23 cellular contexts compared by ENCODE assay signal in genomic region chr15:31069360-31070000, GRCh38. TPM values are rescaled to one million over a fixed set of nuclear protein-coding genes. Genes with fewer than 3 reads are reported as not detected.
A peak's percentile ranks its signal among the peaks of the same experiment; 100 is the strongest.
DNase-seq lines count a peak whose midpoint lies in the region; ATAC-seq and TF ChIP-seq lines count a peak whose summit lies in the region.
"Had no signal": no experiment of that assay in that cellular context is flagged by ENCODE, and none has a peak within 500 bp of the region (broad histone marks: within the 10 kb centered on the region; RNA-seq: fewer than 3 reads in every experiment).

No MANE protein-coding gene starts in this region.

- H3K36me3 Mint-ChIP-seq in stimulated activated memory B cell treated with anti-CD40 and anti-IgM and Interleukin-4, amounts not matched to agents 10 μg/mL and 1 μg/mL and 100 μg/mL, for 72 hours, result no peaks in the 10 kb centered on the region
- H3K36me3 Mint-ChIP-seq: naive thymus-derived CD8-positive, alpha-beta T cell had no signal

- no peaks in the 10 kb centered on the region for H3K4me1 Mint-ChIP-seq in stimulated activated memory B cell treated with anti-CD40 and anti-IgM and Interleukin-4, amounts not matched to agents 10 μg/mL and 1 μg/mL and 100 μg/mL, for 72 hours
- H3K4me1 Mint-ChIP-seq: naive thymus-derived CD8-positive, alpha-beta T cell had no signal

- no peaks in the 10 kb centered on the region for H3K9me3 ChIP-seq in adipocyte (ENCODE audit: control insufficient read depth, low read length)
- H3K9me3 ChIP-seq: ascending aorta, upper lobe of left lung had no signal

- H3K4me3 ChIP-seq in BJ (ENCODE audit: low read depth, low read length) (no peak overlapping the region), adipocyte (ENCODE audit: low read length) (peak overlapping the region; percentile 10)
- H3K4me3 ChIP-seq: ascending aorta, upper lobe of left lung had no signal

- intact Hi-C loops in sciatic nerve (cut with DNase I), result no loop called here

- H3K27me3 ChIP-seq in BJ (ENCODE audit: control insufficient read depth, insufficient read depth, low read length), result no peaks in the 10 kb centered on the region
- H3K27me3 ChIP-seq in adipocyte (replicated peaks; ENCODE audit: control insufficient read depth, insufficient read depth, low read length), result peaks cover 7% of the 10 kb centered on the region
- H3K27me3 ChIP-seq: ascending aorta, upper lobe of left lung had no signal

- CTCF ChIA-PET in BJ (lab: Yijun Ruan, JAX), result interaction anchor here (1.4 to 1.8 kb wide), 3 partner anchors 10 to 60 kb away, joined by 3 to 5 read pairs (median 3); no protein-coding TSS in a partner anchor

- POLR2A ChIA-PET in BJ (lab: Charles Lee), result interaction anchor here (0.6 kb wide), 1 partner anchor 46 kb away, joined by 5 read pairs; no protein-coding TSS in a partner anchor

- peak; percentile 82 for ATAC-seq in sciatic nerve
- no peak for ATAC-seq in stimulated activated memory B cell treated with anti-CD40 and anti-IgM and Interleukin-4, amounts not matched to agents 10 μg/mL and 1 μg/mL and 100 μg/mL, for 72 hours
- ATAC-seq: naive thymus-derived CD8-positive, alpha-beta T cell had no signal

- DNase-seq in BJ (ENCODE audit: low read depth) (peak; percentile 57), adipocyte (ENCODE audit: low read depth) (peak; percentile 73), left kidney (ENCODE audit: low read depth, low spot score) (peak; percentile 69), sciatic nerve (ENCODE audit: low spot score) (no peak), G401 (ENCODE audit: low spot score) (no peak), germinal center (ENCODE audit: low spot score) (no peak)
- no peak for DNase-seq in activated T-cell treated with anti-CD3 and anti-CD28 coated beads, Interleukin-2, amount 50 U/mL, for 1 hour
- DNase-seq: activated CD4-positive, alpha-beta T cell treated with anti-CD3 and anti-CD28 coated beads, Interleukin-2, amount 50 U/mL, for 1 hour; activated CD8-positive, alpha-beta memory T cell treated with anti-CD3 and anti-CD28 coated beads, Interleukin-2, amount 50 U/mL, for 48 hours; activated naive CD4-positive, alpha-beta T cell treated with Interleukin-2 at 50 U/mL for 16 hours; cerebellar nuclear complex; H7; KG1; mammary epithelial cell; naive thymus-derived CD8-positive, alpha-beta T cell; NCI-H1092 treated with DMSO at 0.1 percent for 48 hours; NCI-H524 treated with DMSO at 0.1 percent for 48 hours; Right ventricle myocardium superior; upper lobe of left lung had no signal

- in situ Hi-C loops in G401 (cut with HindIII; ENCODE audit: low sequenced_read_pairs), result no loop called here

- no peak overlapping the region for H3K4me3 Mint-ChIP-seq in stimulated activated memory B cell treated with anti-CD40 and anti-IgM and Interleukin-4, amounts not matched to agents 10 μg/mL and 1 μg/mL and 100 μg/mL, for 72 hours
- H3K4me3 Mint-ChIP-seq: naive thymus-derived CD8-positive, alpha-beta T cell had no signal

- H3K27ac Mint-ChIP-seq in stimulated activated memory B cell treated with anti-CD40 and anti-IgM and Interleukin-4, amounts not matched to agents 10 μg/mL and 1 μg/mL and 100 μg/mL, for 72 hours, result no peak overlapping the region
- H3K27ac Mint-ChIP-seq: naive thymus-derived CD8-positive, alpha-beta T cell; progenitor cell of endocrine pancreas had no signal

- no peaks in the 10 kb centered on the region for H3K36me3 ChIP-seq in BJ (ENCODE audit: control insufficient read depth, insufficient read depth, low read length)
- H3K36me3 ChIP-seq in adipocyte (ENCODE audit: control insufficient read depth, insufficient read depth, low read length, severe bottlenecking), result no peaks in the 10 kb centered on the region
- H3K36me3 ChIP-seq: ascending aorta, upper lobe of left lung had no signal

- TF ChIP-seq CTCF in BJ (IDR thresholded peaks at IDR 0.05; ENCODE audit: insufficient read depth, low read depth, low read length), result 0 out of 2 replicates have a peak, but pooled peaks have one; percentile 5

- no peaks in the 10 kb centered on the region for H3K9me3 Mint-ChIP-seq in stimulated activated memory B cell treated with anti-CD40 and anti-IgM and Interleukin-4, amounts not matched to agents 10 μg/mL and 1 μg/mL and 100 μg/mL, for 72 hours

- H3K9ac ChIP-seq in adipocyte (ENCODE audit: low read length), result peak overlapping the region; percentile 27

- H3K4me1 ChIP-seq in adipocyte (ENCODE audit: control insufficient read depth, insufficient read depth, low read length), result peaks cover 26% of the 10 kb centered on the region
- H3K4me1 ChIP-seq: ascending aorta had no signal

- no peaks in the 10 kb centered on the region for H3K27me3 Mint-ChIP-seq in stimulated activated memory B cell treated with anti-CD40 and anti-IgM and Interleukin-4, amounts not matched to agents 10 μg/mL and 1 μg/mL and 100 μg/mL, for 72 hours
- H3K27me3 Mint-ChIP-seq: progenitor cell of endocrine pancreas had no signal

RNA-seq across cellular contexts. Expression of gene TRPM1, which starts 32.0 kb away (rescaled TPM):
- polyA plus RNA-seq in BJ (2011; rRNA removed), result 0.18 and 0.44 TPM in 2 replicates
- not detected in 2 replicates for polyA minus RNA-seq in BJ (2011; rRNA and poly(A)+ RNA removed)
- total RNA-seq in sciatic nerve, result not detected
- total RNA-seq in G401 (2014; rRNA removed; shearing (Covaris generic)), result 3.2 TPM in 1 of 2 replicates, not detected in the other
- total RNA-seq: ascending aorta; Daoy; mammary epithelial cell; naive thymus-derived CD8-positive, alpha-beta T cell; progenitor cell of endocrine pancreas; Right ventricle myocardium superior; upper lobe of left lung had no signal
- polyA plus RNA-seq: mammary epithelial cell; naive thymus-derived CD8-positive, alpha-beta T cell had no signal

Comparison
In these comparisons a context has a peak if more than half of its experiments do, and no peak if none do; other contexts are left out.
1. DNase-seq: peak in BJ (single experiment), adipocyte (single experiment) and left kidney (single experiment); none in sciatic nerve (single experiment), activated T-cell treated with anti-CD3 and anti-CD28 coated beads, Interleukin-2, amount 50 U/mL, for 1 hour (single experiment), G401 (single experiment) and germinal center (single experiment).